Comparison of ENCODE assay signal across 1 cellular context in genomic region chr17:77140166-77140877, GRCh38.
TF ChIP-seq lines count a peak whose summit lies in the region.

No MANE protein-coding gene starts in this region.

TF ChIP-seq in GM12878, 131 proteins besides CTCF, POLR2A, EP300 and RAD21 (continued from another document and continues in another):
- TF ChIP-seq RELB (IDR thresholded peaks at IDR 0.05; ENCODE audit: low read depth) = peak; percentile 87
- TF ChIP-seq CBFB (IDR thresholded peaks at IDR 0.05; ENCODE audit: low read depth) = peak; percentile 65
- no peak for TF ChIP-seq SUZ12 (IDR thresholded peaks at IDR 0.05; ENCODE audit: unreplicated experiment)
- TF ChIP-seq ZNF274 (IDR thresholded peaks at IDR 0.05; ENCODE audit: insufficient read depth, insufficient read length) = no peak
- TF ChIP-seq, protein P1, sequence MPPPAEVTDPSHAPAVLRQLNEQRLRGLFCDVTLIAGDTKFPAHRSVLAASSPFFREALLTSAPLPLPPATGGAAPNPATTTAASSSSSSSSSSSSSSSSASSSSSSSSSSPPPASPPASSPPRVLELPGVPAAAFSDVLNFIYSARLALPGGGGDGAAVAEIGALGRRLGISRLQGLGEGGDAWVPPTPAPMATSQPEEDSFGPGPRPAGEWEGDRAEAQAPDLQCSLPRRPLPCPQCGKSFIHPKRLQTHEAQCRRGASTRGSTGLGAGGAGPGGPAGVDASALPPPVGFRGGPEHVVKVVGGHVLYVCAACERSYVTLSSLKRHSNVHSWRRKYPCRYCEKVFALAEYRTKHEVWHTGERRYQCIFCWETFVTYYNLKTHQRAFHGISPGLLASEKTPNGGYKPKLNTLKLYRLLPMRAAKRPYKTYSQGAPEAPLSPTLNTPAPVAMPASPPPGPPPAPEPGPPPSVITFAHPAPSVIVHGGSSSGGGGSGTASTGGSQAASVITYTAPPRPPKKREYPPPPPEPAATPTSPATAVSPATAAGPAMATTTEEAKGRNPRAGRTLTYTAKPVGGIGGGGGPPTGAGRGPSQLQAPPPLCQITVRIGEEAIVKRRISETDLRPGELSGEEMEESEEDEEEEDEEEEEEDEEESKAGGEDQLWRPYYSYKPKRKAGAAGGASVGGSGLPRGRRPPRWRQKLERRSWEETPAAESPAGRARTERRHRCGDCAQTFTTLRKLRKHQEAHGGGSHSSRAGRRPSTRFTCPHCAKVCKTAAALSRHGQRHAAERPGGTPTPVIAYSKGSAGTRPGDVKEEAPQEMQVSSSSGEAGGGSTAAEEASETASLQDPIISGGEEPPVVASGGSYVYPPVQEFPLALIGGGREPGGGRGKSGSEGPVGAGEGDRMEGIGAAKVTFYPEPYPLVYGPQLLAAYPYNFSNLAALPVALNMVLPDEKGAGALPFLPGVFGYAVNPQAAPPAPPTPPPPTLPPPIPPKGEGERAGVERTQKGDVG (CRISPR knock-in tag; IDR thresholded peaks at IDR 0.05) = no peak
- peak; percentile 91 to 96 for TF ChIP-seq BHLHE40 (IDR thresholded peaks at IDR 0.05; ENCODE audit: borderline replicate concordance in 1 of 2, low read depth in 2 of 2, low read length in 1 of 2)
- TF ChIP-seq ELK1 (IDR thresholded peaks at IDR 0.05; ENCODE audit: low read depth, low read length) = no peak
- peak; percentile 71; the same call in 1 of the 2 replicates for TF ChIP-seq ZNF207 (IDR thresholded peaks at IDR 0.05; ENCODE audit: borderline replicate concordance)
- peak; percentile 66; the same call in 1 of the 2 replicates for TF ChIP-seq TBL1XR1 (IDR thresholded peaks at IDR 0.05; ENCODE audit: low read depth, low read length)
- peak; percentile 22; the same call in 1 of the 2 replicates for TF ChIP-seq ZBED1 (IDR thresholded peaks at IDR 0.05; ENCODE audit: borderline replicate concordance)
- TF ChIP-seq CHD1 (IDR thresholded peaks at IDR 0.05; ENCODE audit: low read depth, low read length) = 0 out of 2 replicates have a peak, but pooled peaks have one; percentile 63
- no peak for TF ChIP-seq IRF3 (IDR thresholded peaks at IDR 0.05)
- TF ChIP-seq HDAC6 (IDR thresholded peaks at IDR 0.05; ENCODE audit: unreplicated experiment) = no peak
- TF ChIP-seq RBBP5 (conservative IDR thresholded peaks at IDR 0.05) = no peak
- TF ChIP-seq TCF7 (IDR thresholded peaks at IDR 0.05; ENCODE audit: borderline replicate concordance) = no peak
- no peak for TF ChIP-seq NR2C2 (IDR thresholded peaks at IDR 0.05; ENCODE audit: borderline replicate concordance, control insufficient read depth, insufficient read length, low read depth)
- peak; percentile 62 for TF ChIP-seq LARP7 (IDR thresholded peaks at IDR 0.05)
- TF ChIP-seq KAT2A (conservative IDR thresholded peaks at IDR 0.05; ENCODE audit: control insufficient read depth, low read depth, low read length) = no peak
- TF ChIP-seq CHD2 (IDR thresholded peaks at IDR 0.05; ENCODE audit: borderline replicate concordance, low read depth, low read length) = peak; percentile 49; the same call in 1 of the 2 replicates
- TF ChIP-seq PRDM15 (CRISPR knock-in tag; IDR thresholded peaks at IDR 0.05) = no peak
- no peak for TF ChIP-seq YBX1 (IDR thresholded peaks at IDR 0.05)
- TF ChIP-seq CEBPZ (IDR thresholded peaks at IDR 0.05; ENCODE audit: low read depth, low read length) = no peak
- TF ChIP-seq NR2F1 (conservative IDR thresholded peaks at IDR 0.05) = peak; percentile 88
- peak; percentile 97 for TF ChIP-seq MEF2B (IDR thresholded peaks at IDR 0.05; ENCODE audit: partially characterized antibody, poor library complexity, severe bottlenecking)
- TF ChIP-seq ESRRA (IDR thresholded peaks at IDR 0.05; ENCODE audit: low read length) = no peak
- peak; percentile 64 for TF ChIP-seq SMAD5 (IDR thresholded peaks at IDR 0.05; ENCODE audit: low read depth)
- no peak; the same call in 1 of the 2 replicates for TF ChIP-seq ZNF217 (IDR thresholded peaks at IDR 0.05)
- TF ChIP-seq SREBF1 (IDR thresholded peaks at IDR 0.05; ENCODE audit: low read length) = no peak
- TF ChIP-seq ETV6 (conservative IDR thresholded peaks at IDR 0.05 in 1 of 2, IDR thresholded peaks at IDR 0.05 in 1 of 2; ENCODE audit: borderline replicate concordance in 1 of 2, low read depth in 1 of 2) = peak in 1 of 2 experiments; percentile 66; a peak in 1 of 4 replicates
- 0 out of 2 replicates have a peak, but pooled peaks have one; percentile 45 for TF ChIP-seq NFIC (IDR thresholded peaks at IDR 0.05; ENCODE audit: low read depth, low read length)
- no peak for TF ChIP-seq CBX3 (IDR thresholded peaks at IDR 0.05; ENCODE audit: borderline replicate concordance, low read depth)
- TF ChIP-seq, protein P2, sequence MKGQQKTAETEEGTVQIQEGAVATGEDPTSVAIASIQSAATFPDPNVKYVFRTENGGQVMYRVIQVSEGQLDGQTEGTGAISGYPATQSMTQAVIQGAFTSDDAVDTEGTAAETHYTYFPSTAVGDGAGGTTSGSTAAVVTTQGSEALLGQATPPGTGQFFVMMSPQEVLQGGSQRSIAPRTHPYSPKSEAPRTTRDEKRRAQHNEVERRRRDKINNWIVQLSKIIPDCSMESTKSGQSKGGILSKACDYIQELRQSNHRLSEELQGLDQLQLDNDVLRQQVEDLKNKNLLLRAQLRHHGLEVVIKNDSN (IDR thresholded peaks at IDR 0.05; ENCODE audit: borderline replicate concordance, extremely low read length, insufficient read depth, low read depth, low read length) = no peak
- TF ChIP-seq NFYA (IDR thresholded peaks at IDR 0.05; ENCODE audit: borderline replicate concordance, low read depth, low read length) = no peak
- TF ChIP-seq SREBF2 (IDR thresholded peaks at IDR 0.05; ENCODE audit: low read length) = no peak
- TF ChIP-seq POLR2AphosphoS5 (IDR thresholded peaks at IDR 0.05; ENCODE audit: low read length) = peak; percentile 69
- TF ChIP-seq, protein P3, sequence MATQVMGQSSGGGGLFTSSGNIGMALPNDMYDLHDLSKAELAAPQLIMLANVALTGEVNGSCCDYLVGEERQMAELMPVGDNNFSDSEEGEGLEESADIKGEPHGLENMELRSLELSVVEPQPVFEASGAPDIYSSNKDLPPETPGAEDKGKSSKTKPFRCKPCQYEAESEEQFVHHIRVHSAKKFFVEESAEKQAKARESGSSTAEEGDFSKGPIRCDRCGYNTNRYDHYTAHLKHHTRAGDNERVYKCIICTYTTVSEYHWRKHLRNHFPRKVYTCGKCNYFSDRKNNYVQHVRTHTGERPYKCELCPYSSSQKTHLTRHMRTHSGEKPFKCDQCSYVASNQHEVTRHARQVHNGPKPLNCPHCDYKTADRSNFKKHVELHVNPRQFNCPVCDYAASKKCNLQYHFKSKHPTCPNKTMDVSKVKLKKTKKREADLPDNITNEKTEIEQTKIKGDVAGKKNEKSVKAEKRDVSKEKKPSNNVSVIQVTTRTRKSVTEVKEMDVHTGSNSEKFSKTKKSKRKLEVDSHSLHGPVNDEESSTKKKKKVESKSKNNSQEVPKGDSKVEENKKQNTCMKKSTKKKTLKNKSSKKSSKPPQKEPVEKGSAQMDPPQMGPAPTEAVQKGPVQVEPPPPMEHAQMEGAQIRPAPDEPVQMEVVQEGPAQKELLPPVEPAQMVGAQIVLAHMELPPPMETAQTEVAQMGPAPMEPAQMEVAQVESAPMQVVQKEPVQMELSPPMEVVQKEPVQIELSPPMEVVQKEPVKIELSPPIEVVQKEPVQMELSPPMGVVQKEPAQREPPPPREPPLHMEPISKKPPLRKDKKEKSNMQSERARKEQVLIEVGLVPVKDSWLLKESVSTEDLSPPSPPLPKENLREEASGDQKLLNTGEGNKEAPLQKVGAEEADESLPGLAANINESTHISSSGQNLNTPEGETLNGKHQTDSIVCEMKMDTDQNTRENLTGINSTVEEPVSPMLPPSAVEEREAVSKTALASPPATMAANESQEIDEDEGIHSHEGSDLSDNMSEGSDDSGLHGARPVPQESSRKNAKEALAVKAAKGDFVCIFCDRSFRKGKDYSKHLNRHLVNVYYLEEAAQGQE (IDR thresholded peaks at IDR 0.05; ENCODE audit: low read depth, low read length) = no peak
- no peak for TF ChIP-seq SUPT20H (IDR thresholded peaks at IDR 0.05; ENCODE audit: borderline replicate concordance, control insufficient read depth, low read depth, low read length)
- no peak for TF ChIP-seq PAX8 (IDR thresholded peaks at IDR 0.05)
- no peak for TF ChIP-seq MEF2A (IDR thresholded peaks at IDR 0.05; ENCODE audit: insufficient read depth, low read depth, low read length)
- TF ChIP-seq ZSCAN29 (IDR thresholded peaks at IDR 0.05) = no peak
- peak; percentile 66; the same call in 1 of the 2 replicates for TF ChIP-seq PAX5 (IDR thresholded peaks at IDR 0.05; ENCODE audit: borderline replicate concordance, low read depth, low read length)
